ENCODE assay signal across 13 cellular contexts in the genomic region with DNA sequence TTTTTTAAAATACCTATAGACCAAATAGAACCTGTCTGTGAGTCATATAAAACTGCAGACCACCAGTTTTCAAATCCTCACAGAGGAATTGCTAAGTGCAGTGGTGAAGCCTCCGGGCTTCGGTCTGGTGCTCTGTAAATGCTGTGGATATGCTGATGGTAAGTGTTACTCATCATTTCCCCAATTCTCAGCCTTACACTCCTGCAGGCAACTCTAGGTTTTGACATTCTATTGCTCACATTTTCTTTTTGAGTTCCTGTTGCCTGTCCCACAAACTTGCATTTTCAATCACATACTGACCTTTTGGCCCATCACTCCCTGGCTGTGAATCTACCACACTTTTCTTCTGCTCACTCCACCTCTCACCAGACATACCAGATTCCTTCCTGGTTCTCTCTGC.
DNase-seq lines count a peak whose midpoint lies in the region; ATAC-seq lines count a peak whose summit lies in the region.
"Had no signal": no experiment of that assay in that cellular context is flagged by ENCODE, and none has a peak within 500 bp of the region (broad histone marks: within the 10 kb centered on the region; RNA-seq: fewer than 3 reads in every experiment).

No MANE protein-coding gene starts in this region.

- H2AK5ac ChIP-seq in trophoblast cell (ENCODE audit: low read length) = no peak overlapping the region

- no peak overlapping the region for H3K4me3 ChIP-seq in trophoblast cell (ENCODE audit: low read depth, low read length)
- H3K4me3 ChIP-seq: A549, esophagus muscularis mucosa had no signal

- H2BK5ac ChIP-seq in trophoblast cell (ENCODE audit: low read depth, low read length, poor library complexity) = no peak overlapping the region

- H2BK12ac ChIP-seq in trophoblast cell (ENCODE audit: low read length) = no peak overlapping the region

- H3K4ac ChIP-seq in trophoblast cell (ENCODE audit: low read depth, low read length) = no peak overlapping the region

- H4K12ac ChIP-seq in trophoblast cell (ENCODE audit: low read depth, low read length) = no peak overlapping the region

- H3K14ac ChIP-seq in trophoblast cell (ENCODE audit: low read length) = no peak overlapping the region

- no peak overlapping the region for H2BK120ac ChIP-seq in trophoblast cell (ENCODE audit: insufficient read depth, low read length, poor library complexity)

- peak; percentile 86 for ATAC-seq in GM21619 (IDR thresholded peaks at IDR 0.05; ENCODE audit: unreplicated experiment)
- peak; percentile 89 for ATAC-seq in HG03175 (IDR thresholded peaks at IDR 0.05; ENCODE audit: unreplicated experiment)
- ATAC-seq in left cardiac atrium = no peak
- ATAC-seq: A549 had no signal

- no peak overlapping the region for H2AFZ ChIP-seq in trophoblast cell (ENCODE audit: insufficient read depth, low read length, poor library complexity)

- WGBS in trophoblast cell (ENCODE audit: extremely low coverage, insufficient coverage, insufficient read length) = no CpG with 5 or more reads among the region's 2 CpGs

- H3K18ac ChIP-seq in trophoblast cell (ENCODE audit: low read length) = no peak overlapping the region

- no peaks in the 10 kb centered on the region for H3K79me2 ChIP-seq in trophoblast cell (ENCODE audit: control insufficient read depth, insufficient read depth, low read length, poor library complexity)

- no peaks in the 10 kb centered on the region for H3K27me3 ChIP-seq in trophoblast cell (ENCODE audit: insufficient read depth, low read length)
- H3K27me3 ChIP-seq: esophagus muscularis mucosa had no signal

- no peak overlapping the region for H3K27ac ChIP-seq in trophoblast cell (ENCODE audit: low read depth, low read length)
- H3K27ac ChIP-seq: A549, esophagus muscularis mucosa had no signal

- intact Hi-C loops in left cardiac atrium (cut with DNase I) = no loop called here

- H3K4me1 ChIP-seq in trophoblast cell (ENCODE audit: control insufficient read depth in 1 of 2, insufficient read depth in 2 of 2, low read length in 2 of 2) = no peaks in the 10 kb centered on the region
- H3K4me1 ChIP-seq: A549, esophagus muscularis mucosa had no signal

- H3K9ac ChIP-seq in trophoblast cell (ENCODE audit: low read length) = no peak overlapping the region

- no peaks in the 10 kb centered on the region for H3K79me1 ChIP-seq in trophoblast cell (ENCODE audit: low read length)

- H3K23ac ChIP-seq in trophoblast cell (ENCODE audit: low read length) = no peak overlapping the region

- H4K91ac ChIP-seq in trophoblast cell (ENCODE audit: low read depth, low read length) = no peak overlapping the region

- no peak overlapping the region for H3K4me2 ChIP-seq in trophoblast cell (ENCODE audit: low read length)
- H3K4me2 ChIP-seq: A549 had no signal

- H3K36me3 ChIP-seq in trophoblast cell (ENCODE audit: control insufficient read depth in 1 of 2, insufficient read depth in 2 of 2, low read length in 2 of 2) = no peaks in the 10 kb centered on the region
- H3K36me3 ChIP-seq: esophagus muscularis mucosa had no signal

- DNase-seq in activated CD4-positive, alpha-beta T cell treated with anti-CD3 and anti-CD28 coated beads for 48 hours = peak; percentile 21
- DNase-seq in activated CD4-positive, alpha-beta T cell treated with anti-CD3 and anti-CD28 coated beads, Interleukin-2, amount 50 U/mL, for 1 hour = no peak
- DNase-seq in trophoblast cell = peak; percentile 2 to 16
- no peak for DNase-seq in HK-2 (ENCODE audit: unreplicated experiment)
- DNase-seq in left cardiac atrium = no peak
- no peak for DNase-seq in NCI-H526 treated with DMSO at 0.1 percent for 48 hours (lab: John Stamatoyannopoulos, UW)
- DNase-seq: activated CD8-positive, alpha-beta memory T cell treated with anti-CD3 and anti-CD28 coated beads, Interleukin-2, amount 50 U/mL, for 48 hours; NCI-H510A treated with DMSO at 0.1 percent for 48 hours; nucleus accumbens had no signal

- no peaks in the 10 kb centered on the region for H3K9me3 ChIP-seq in trophoblast cell (ENCODE audit: insufficient read depth, low read depth, low read length)
- H3K9me3 ChIP-seq: esophagus muscularis mucosa had no signal

- H4K8ac ChIP-seq in trophoblast cell (ENCODE audit: low read depth, low read length) = no peak overlapping the region

Comparison
In these comparisons a context has a peak if more than half of its experiments do, and no peak if none do; other contexts are left out.
1. DNase-seq: peak in activated CD4-positive, alpha-beta T cell treated with anti-CD3 and anti-CD28 coated beads for 48 hours (single experiment) and trophoblast cell (2 of 2); none in activated CD4-positive, alpha-beta T cell treated with anti-CD3 and anti-CD28 coated beads, Interleukin-2, amount 50 U/mL, for 1 hour (single experiment), HK-2 (single experiment), left cardiac atrium (single experiment) and NCI-H526 treated with DMSO at 0.1 percent for 48 hours (single experiment).
2. ATAC-seq: peak in GM21619 (single experiment) and HG03175 (single experiment); none in left cardiac atrium (0 of 2).